In genomic region chr18:64017870-64018269, GRCh38 we compare ENCODE assay signal across 8 cellular contexts.
DNase-seq lines count a peak whose midpoint lies in the region; ATAC-seq and TF ChIP-seq lines count a peak whose summit lies in the region.

No MANE protein-coding gene starts in this region.

- ATAC-seq in HG02884 (IDR thresholded peaks at IDR 0.05; ENCODE audit: unreplicated experiment) (peak; percentile 67), HG03139 (IDR thresholded peaks at IDR 0.05; ENCODE audit: unreplicated experiment) (no peak), HG02642 (IDR thresholded peaks at IDR 0.05; ENCODE audit: poor library complexity, unreplicated experiment) (no peak), GM18907 (IDR thresholded peaks at IDR 0.05; ENCODE audit: unreplicated experiment) (no peak)

- H3K4me3 ChIP-seq in OCI-LY3 (ENCODE audit: low read length) (no peak overlapping the region), fibroblast of pulmonary artery (replicated peaks; ENCODE audit: low read depth, low read length) (no peak overlapping the region)

- H2AFZ ChIP-seq in OCI-LY3 (ENCODE audit: low read depth, low read length) = no peak overlapping the region

- no peak overlapping the region for H3K9ac ChIP-seq in OCI-LY3 (ENCODE audit: low read length)

- H3K79me2 ChIP-seq in OCI-LY3 (ENCODE audit: low read length) = no peaks in the 10 kb centered on the region

- no peak overlapping the region for H3K27ac ChIP-seq in OCI-LY3 (ENCODE audit: low read length)

- peak; percentile 95 for TF ChIP-seq CTCF in OCI-LY3 (IDR thresholded peaks at IDR 0.05; ENCODE audit: low read depth, low read length)
- peak; percentile 57 for TF ChIP-seq CTCF in fibroblast of pulmonary artery (IDR thresholded peaks at IDR 0.05; ENCODE audit: low read length, missing control alignments)

- H3K4me1 ChIP-seq in OCI-LY3 (ENCODE audit: low read length) = no peaks in the 10 kb centered on the region

- no peaks in the 10 kb centered on the region for H3K27me3 ChIP-seq in OCI-LY3 (ENCODE audit: low read depth, low read length)

- no peaks in the 10 kb centered on the region for H3K36me3 ChIP-seq in OCI-LY3 (replicated peaks; ENCODE audit: low read depth, low read length)

- peak; percentile 37 for DNase-seq in GM03348 (ENCODE audit: low spot score)
- DNase-seq in fibroblast of pulmonary artery (ENCODE audit: low read depth) = peak; percentile 48
- DNase-seq in central memory CD4-positive, alpha-beta T cell = no peak

- no peaks in the 10 kb centered on the region for H3K9me3 ChIP-seq in OCI-LY3 (ENCODE audit: insufficient read depth, low read length)

- no peak overlapping the region for H3K4me2 ChIP-seq in OCI-LY3 (ENCODE audit: low read length)

- H4K20me1 ChIP-seq in OCI-LY3 (ENCODE audit: insufficient read depth, low read length) = no peaks in the 10 kb centered on the region
